Comparison of ENCODE assay signal across 8 cellular contexts in the genomic region with DNA sequence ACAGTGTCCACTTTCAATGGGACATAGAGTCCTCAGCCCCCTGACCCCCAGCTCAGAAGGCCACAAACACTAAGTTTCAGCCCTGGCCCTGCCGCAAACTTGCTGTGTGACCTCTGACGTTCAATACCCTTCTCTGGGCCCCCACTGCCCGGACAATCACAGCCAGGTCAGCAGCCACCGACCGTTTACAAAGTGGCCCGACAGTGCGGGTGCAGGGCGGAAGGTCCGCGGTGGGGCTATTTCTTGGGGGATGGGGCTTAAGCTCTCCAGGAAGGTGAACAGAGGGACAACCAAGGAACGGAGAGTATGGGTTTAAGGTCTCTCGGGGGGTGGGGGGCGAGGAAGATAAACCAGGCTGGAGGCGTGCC. TPM values are rescaled to one million over a fixed set of nuclear protein-coding genes. Genes with fewer than 3 reads are reported as not detected.
DNase-seq lines count a peak whose midpoint lies in the region; ATAC-seq and TF ChIP-seq lines count a peak whose summit lies in the region.

No MANE protein-coding gene starts in this region.

- H3K36me3 ChIP-seq in GM23338 (ENCODE audit: insufficient read depth) (peaks cover 18% of the 10 kb centered on the region), WERI-Rb-1 (peaks cover 36% of the 10 kb centered on the region)

- H3K4me2 ChIP-seq in GM23338 = peak overlapping the region; percentile 98

- H3K27me3 Mint-ChIP-seq in GM23338 (ENCODE audit: insufficient read depth, low read depth, poor library complexity) = peaks cover 15% of the 10 kb centered on the region

- TF ChIP-seq CTCF in GM23338 (conservative IDR thresholded peaks at IDR 0.05; ENCODE audit: low read depth in 2 of 2) (no peak), WERI-Rb-1 (IDR thresholded peaks at IDR 0.05; ENCODE audit: low read depth, low read length) (no peak), foreskin keratinocyte (conservative IDR thresholded peaks at IDR 0.05) (no peak)

- no peaks in the 10 kb centered on the region for H3K9me3 Mint-ChIP-seq in GM23338

- peak overlapping the region; percentile 100 for H3K27ac Mint-ChIP-seq in GM23338

- no peaks in the 10 kb centered on the region for H3K27me3 ChIP-seq in GM23338 (ENCODE audit: insufficient read depth)
- H3K27me3 ChIP-seq in WERI-Rb-1 (ENCODE audit: insufficient read depth, low read depth, severe bottlenecking) = no peaks in the 10 kb centered on the region
- peaks cover 3% of the 10 kb centered on the region for H3K27me3 ChIP-seq in foreskin keratinocyte

- H3K4me3 ChIP-seq in GM23338 = peak overlapping the region; percentile 73
- H3K4me3 ChIP-seq in WERI-Rb-1 (ENCODE audit: low read depth, low read length) = peak overlapping the region; percentile 81
- H3K4me3 ChIP-seq in skeletal muscle cell (ENCODE audit: low read depth, low read length) = peak overlapping the region; percentile 75

- H3K9me2 ChIP-seq in GM23338 (ENCODE audit: insufficient read depth) = no peaks in the 10 kb centered on the region

- peaks cover 28% of the 10 kb centered on the region for H4K20me1 ChIP-seq in GM23338 (replicated peaks; ENCODE audit: insufficient read depth)

- H3K4me1 Mint-ChIP-seq in GM23338 = peaks cover 8% of the 10 kb centered on the region; the same call in 2 of the 3 replicates

- H2AFZ ChIP-seq in GM23338 = no peak overlapping the region

- no peaks in the 10 kb centered on the region for H3K9me3 ChIP-seq in WERI-Rb-1 (ENCODE audit: severe bottlenecking)

- peak overlapping the region; percentile 63; the same call in 1 of the 2 replicates for H3K27ac ChIP-seq in GM23338 (ENCODE audit: low read depth)
- H3K27ac ChIP-seq in WERI-Rb-1 = peak overlapping the region; percentile 97
- H3K27ac ChIP-seq in foreskin keratinocyte = peak overlapping the region; percentile 83

- peaks cover 45% of the 10 kb centered on the region for H3K36me3 Mint-ChIP-seq in GM23338 (ENCODE audit: low read depth)

- peak overlapping the region; percentile 98 for H3K4me3 Mint-ChIP-seq in GM23338

- H3F3A ChIP-seq in GM23338 (replicated peaks; ENCODE audit: low read depth) = 0 out of 2 replicates have a peak, but pooled peaks cover 3% of the 10 kb centered on the region

- ATAC-seq in GM23338 (no peak), foreskin keratinocyte (no peak), GM18511 (IDR thresholded peaks at IDR 0.05; ENCODE audit: unreplicated experiment) (no peak), GM18858 (IDR thresholded peaks at IDR 0.05; ENCODE audit: unreplicated experiment) (no peak)

- peaks cover 71% of the 10 kb centered on the region for H3K79me2 ChIP-seq in GM23338 (replicated peaks; ENCODE audit: insufficient read depth)

- DNase-seq in GM23338 (ENCODE audit: low spot score) (no peak), WERI-Rb-1 (no peak), foreskin keratinocyte (no peak), skeletal muscle cell (ENCODE audit: low read depth) (no peak), 8988T (no peak), NCI-H2171 (lab: John Stamatoyannopoulos, UW) (no peak)

- H3K4me1 ChIP-seq in GM23338 (ENCODE audit: insufficient read depth) (peaks cover 13% of the 10 kb centered on the region), foreskin keratinocyte (no peaks in the 10 kb centered on the region)

TF ChIP-seq in GM23338, 12 proteins besides CTCF, POLR2A, EP300 and RAD21 (continues in another document):
- TF ChIP-seq JUNB (IDR thresholded peaks at IDR 0.05; ENCODE audit: unreplicated experiment) = no peak
- TF ChIP-seq, protein P1, sequence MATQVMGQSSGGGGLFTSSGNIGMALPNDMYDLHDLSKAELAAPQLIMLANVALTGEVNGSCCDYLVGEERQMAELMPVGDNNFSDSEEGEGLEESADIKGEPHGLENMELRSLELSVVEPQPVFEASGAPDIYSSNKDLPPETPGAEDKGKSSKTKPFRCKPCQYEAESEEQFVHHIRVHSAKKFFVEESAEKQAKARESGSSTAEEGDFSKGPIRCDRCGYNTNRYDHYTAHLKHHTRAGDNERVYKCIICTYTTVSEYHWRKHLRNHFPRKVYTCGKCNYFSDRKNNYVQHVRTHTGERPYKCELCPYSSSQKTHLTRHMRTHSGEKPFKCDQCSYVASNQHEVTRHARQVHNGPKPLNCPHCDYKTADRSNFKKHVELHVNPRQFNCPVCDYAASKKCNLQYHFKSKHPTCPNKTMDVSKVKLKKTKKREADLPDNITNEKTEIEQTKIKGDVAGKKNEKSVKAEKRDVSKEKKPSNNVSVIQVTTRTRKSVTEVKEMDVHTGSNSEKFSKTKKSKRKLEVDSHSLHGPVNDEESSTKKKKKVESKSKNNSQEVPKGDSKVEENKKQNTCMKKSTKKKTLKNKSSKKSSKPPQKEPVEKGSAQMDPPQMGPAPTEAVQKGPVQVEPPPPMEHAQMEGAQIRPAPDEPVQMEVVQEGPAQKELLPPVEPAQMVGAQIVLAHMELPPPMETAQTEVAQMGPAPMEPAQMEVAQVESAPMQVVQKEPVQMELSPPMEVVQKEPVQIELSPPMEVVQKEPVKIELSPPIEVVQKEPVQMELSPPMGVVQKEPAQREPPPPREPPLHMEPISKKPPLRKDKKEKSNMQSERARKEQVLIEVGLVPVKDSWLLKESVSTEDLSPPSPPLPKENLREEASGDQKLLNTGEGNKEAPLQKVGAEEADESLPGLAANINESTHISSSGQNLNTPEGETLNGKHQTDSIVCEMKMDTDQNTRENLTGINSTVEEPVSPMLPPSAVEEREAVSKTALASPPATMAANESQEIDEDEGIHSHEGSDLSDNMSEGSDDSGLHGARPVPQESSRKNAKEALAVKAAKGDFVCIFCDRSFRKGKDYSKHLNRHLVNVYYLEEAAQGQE (IDR thresholded peaks at IDR 0.05; ENCODE audit: unreplicated experiment) = no peak
- TF ChIP-seq STAT1 (IDR thresholded peaks at IDR 0.05; ENCODE audit: unreplicated experiment) = no peak
- TF ChIP-seq, protein P2, sequence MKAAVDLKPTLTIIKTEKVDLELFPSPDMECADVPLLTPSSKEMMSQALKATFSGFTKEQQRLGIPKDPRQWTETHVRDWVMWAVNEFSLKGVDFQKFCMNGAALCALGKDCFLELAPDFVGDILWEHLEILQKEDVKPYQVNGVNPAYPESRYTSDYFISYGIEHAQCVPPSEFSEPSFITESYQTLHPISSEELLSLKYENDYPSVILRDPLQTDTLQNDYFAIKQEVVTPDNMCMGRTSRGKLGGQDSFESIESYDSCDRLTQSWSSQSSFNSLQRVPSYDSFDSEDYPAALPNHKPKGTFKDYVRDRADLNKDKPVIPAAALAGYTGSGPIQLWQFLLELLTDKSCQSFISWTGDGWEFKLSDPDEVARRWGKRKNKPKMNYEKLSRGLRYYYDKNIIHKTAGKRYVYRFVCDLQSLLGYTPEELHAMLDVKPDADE (IDR thresholded peaks at IDR 0.05) = no peak
- TF ChIP-seq ZNF114 (CRISPR knock-in tag; IDR thresholded peaks at IDR 0.05) = no peak
- TF ChIP-seq POLR2AphosphoS5 (IDR thresholded peaks at IDR 0.05; ENCODE audit: low read depth) = no peak
- TF ChIP-seq EZH2 (IDR thresholded peaks at IDR 0.05; ENCODE audit: low read depth, unreplicated experiment) = no peak
- no peak for TF ChIP-seq ZNF331 (CRISPR knock-in tag; IDR thresholded peaks at IDR 0.05; ENCODE audit: low read depth)

RNA-seq across cellular contexts. Expression of a gene that starts 0.5 kb away (rescaled TPM):
- 64.2 and 81.7 TPM in 2 replicates for total RNA-seq in GM23338 (2014; rRNA removed; shearing (Covaris generic))
- polyA plus RNA-seq in GM23338 (2016; fragmentation: Nextera tagmentation; extraction: Ambion mirVana) (84.5 and 91.3 TPM in 2 replicates), foreskin keratinocyte (72.7 and 75.8 TPM in 2 replicates)
- 58.2 and 61.8 TPM in 2 replicates for total RNA-seq in foreskin keratinocyte

RNA-seq across cellular contexts. Expression of a gene that starts 1.5 kb away (rescaled TPM):
- 11.3 and 14.1 TPM in 2 replicates for total RNA-seq in GM23338 (2014; rRNA removed; shearing (Covaris generic))
- polyA plus RNA-seq in GM23338 (2016; fragmentation: Nextera tagmentation; extraction: Ambion mirVana) = 5.9 and 7.6 TPM in 2 replicates
- 1.3 and 1.6 TPM in 2 replicates for total RNA-seq in foreskin keratinocyte
- polyA plus RNA-seq in foreskin keratinocyte = 1.3 TPM in 2 replicates

RNA-seq across cellular contexts. Expression of a gene that starts 31.4 kb away (rescaled TPM):
- 13.1 and 15.4 TPM in 2 replicates for total RNA-seq in GM23338 (2014; rRNA removed; shearing (Covaris generic))
- polyA plus RNA-seq in GM23338 (2016; fragmentation: Nextera tagmentation; extraction: Ambion mirVana) (7.4 and 8.6 TPM in 2 replicates), foreskin keratinocyte (4.7 and 4.9 TPM in 2 replicates)
- 7.6 and 7.9 TPM in 2 replicates for total RNA-seq in foreskin keratinocyte
